Comparison of ENCODE assay signal across 12 cellular contexts in genomic region chr2:71546275-71546638, GRCh38.
DNase-seq lines count a peak whose midpoint lies in the region; ATAC-seq and TF ChIP-seq lines count a peak whose summit lies in the region.
"Had no signal": no experiment of that assay in that cellular context is flagged by ENCODE, and none has a peak within 500 bp of the region (broad histone marks: within the 10 kb centered on the region; RNA-seq: fewer than 3 reads in every experiment).

No MANE protein-coding gene starts in this region.

- intact Hi-C loops in thyroid gland (cut with DNase I) (loop anchor here (5.0 kb wide), 2 partner anchors 61 to 381 kb away; no protein-coding TSS in a partner anchor), tibial artery (cut with DNase I; ENCODE audit: low total_unique reads) (loop anchor here (5.0 kb wide), 3 partner anchors 71 to 606 kb away; no protein-coding TSS in a partner anchor), PC-9 (cut with micrococcal nuclease; ENCODE audit: unreplicated experiment) (loop anchor here (5.0 kb wide), 1 partner anchor 251 kb away; no protein-coding TSS in a partner anchor)

- H3K9me3 Mint-ChIP-seq in activated T-helper 17 cell treated with anti-CD3 and anti-CD28 coated beads, Interleukin-2, amount 50 U/mL, for 72 hours, result no peaks in the 10 kb centered on the region

- H3K79me2 ChIP-seq in PC-9 (ENCODE audit: low read depth), result no peaks in the 10 kb centered on the region

- no peaks in the 10 kb centered on the region for H3K27me3 ChIP-seq in thyroid gland
- peaks cover 0 to 5% of the 10 kb centered on the region in 2 donors for H3K27me3 ChIP-seq in tibial artery
- H3K27me3 ChIP-seq in PC-9 (ENCODE audit: insufficient read depth, low read depth), result no peaks in the 10 kb centered on the region
- H3K27me3 ChIP-seq: Peyer's patch had no signal

- H3K4me1 Mint-ChIP-seq in activated T-helper 17 cell treated with anti-CD3 and anti-CD28 coated beads, Interleukin-2, amount 50 U/mL, for 72 hours, result peaks cover 8% of the 10 kb centered on the region

- H3K36me3 Mint-ChIP-seq in activated T-helper 17 cell treated with anti-CD3 and anti-CD28 coated beads, Interleukin-2, amount 50 U/mL, for 72 hours (ENCODE audit: low read depth), result no peaks in the 10 kb centered on the region
- H3K36me3 Mint-ChIP-seq: IgD-negative memory B cell had no signal

- no peak overlapping the region for H2AFZ ChIP-seq in PC-9

- H3K9me3 ChIP-seq in thyroid gland (no peaks in the 10 kb centered on the region), tibial artery (no peaks in the 10 kb centered on the region), PC-9 (ENCODE audit: insufficient read depth, low read depth) (no peaks in the 10 kb centered on the region)
- H3K9me3 ChIP-seq: A549, Peyer's patch had no signal

- POLR2A ChIA-PET in PC-9 (lab: Charles Lee; ENCODE audit: unreplicated experiment), result no interaction called here

- H3K27ac ChIP-seq in thyroid gland (peak overlapping the region in 2 of 3 donors; percentile 47 to 57), tibial artery (no peak overlapping the region), PC-9 (no peak overlapping the region)
- H3K27ac ChIP-seq: A549 had no signal

- H3K27me3 Mint-ChIP-seq in activated T-helper 17 cell treated with anti-CD3 and anti-CD28 coated beads, Interleukin-2, amount 50 U/mL, for 72 hours, result peaks cover 21% of the 10 kb centered on the region

- no peak overlapping the region for H3K27ac Mint-ChIP-seq in activated T-helper 17 cell treated with anti-CD3 and anti-CD28 coated beads, Interleukin-2, amount 50 U/mL, for 72 hours

- CTCF ChIA-PET in PC-9 (lab: Charles Lee), result interaction anchor here (0.6 kb wide), 1 partner anchor 1033 kb away, joined by 4 read pairs; no protein-coding TSS in a partner anchor

- H3F3A ChIP-seq in PC-9 (ENCODE audit: insufficient read depth, low read depth), result no peaks in the 10 kb centered on the region; the same call in 1 of the 2 replicates

- H3K4me1 ChIP-seq in thyroid gland (peaks cover 0 to 3% of the 10 kb centered on the region in 2 donors), tibial artery (peaks cover 0 to 4% (median 0%) of the 10 kb centered on the region in 4 donors), PC-9 (replicated peaks; ENCODE audit: insufficient read depth) (no peaks in the 10 kb centered on the region)
- H3K4me1 ChIP-seq: Peyer's patch had no signal

- H3K4me3 Mint-ChIP-seq in activated T-helper 17 cell treated with anti-CD3 and anti-CD28 coated beads, Interleukin-2, amount 50 U/mL, for 72 hours, result peak overlapping the region; percentile 66

- WGBS in thyroid gland, 2 donors, result 28 to 31% methylated on average over 3 of the region's 3 CpGs

- no peaks in the 10 kb centered on the region for H4K20me1 ChIP-seq in PC-9 (ENCODE audit: insufficient read depth)

- H3K36me3 ChIP-seq in thyroid gland (no peaks in the 10 kb centered on the region), tibial artery (no peaks in the 10 kb centered on the region), PC-9 (ENCODE audit: low read depth) (no peaks in the 10 kb centered on the region)
- H3K36me3 ChIP-seq: Peyer's patch had no signal

- DNase-seq in thyroid gland (no peak), tibial artery (no peak), PC-9 (no peak)
- DNase-seq: NCI-H2081 treated with DMSO at 0.1 percent for 48 hours, NCI-H510A had no signal

- TF ChIP-seq CTCF in thyroid gland (IDR thresholded peaks at IDR 0.05) (no peak), tibial artery (IDR thresholded peaks at IDR 0.05) (no peak), PC-9 (conservative IDR thresholded peaks at IDR 0.05) (no peak)

- H3K9me2 ChIP-seq in PC-9 (ENCODE audit: insufficient read depth), result no peaks in the 10 kb centered on the region

- H3K4me3 ChIP-seq in thyroid gland (replicated peaks in 1 of 3) (no peak overlapping the region), tibial artery (no peak overlapping the region), PC-9 (no peak overlapping the region)
- H3K4me3 ChIP-seq: A549 had no signal

- peak; percentile 87 for ATAC-seq in GM18867 (IDR thresholded peaks at IDR 0.05; ENCODE audit: unreplicated experiment)
- peak; percentile 22 for ATAC-seq in HG03354 (IDR thresholded peaks at IDR 0.05; ENCODE audit: poor library complexity, severe bottlenecking, unreplicated experiment)
- ATAC-seq in activated T-helper 17 cell treated with anti-CD3 and anti-CD28 coated beads, Interleukin-2, amount 50 U/mL, for 72 hours (replicated peaks), result no peak
- no peak for ATAC-seq in HG03039 (IDR thresholded peaks at IDR 0.05; ENCODE audit: unreplicated experiment)

- TF ChIP-seq POLR2A in thyroid gland (IDR thresholded peaks at IDR 0.05), result no peak

- no TSS peak for BruUV-seq in PC-9 (replicated peaks; lab: Mats Ljungman, UMichigan)

- H3K4me2 ChIP-seq in PC-9, result no peak overlapping the region

Comparison
In these comparisons a context has a peak if more than half of its experiments do, and no peak if none do; other contexts are left out.
1. ATAC-seq: peak in GM18867 (single experiment) and HG03354 (single experiment); none in activated T-helper 17 cell treated with anti-CD3 and anti-CD28 coated beads, Interleukin-2, amount 50 U/mL, for 72 hours (single experiment) and HG03039 (single experiment).
2. H3K27ac ChIP-seq: peak in thyroid gland (2 of 3); none in tibial artery (0 of 2) and PC-9 (single experiment).